8 cellular contexts compared by ENCODE assay signal in genomic region chr9:113548221-113549041, GRCh38.
DNase-seq lines count a peak whose midpoint lies in the region; ATAC-seq and TF ChIP-seq lines count a peak whose summit lies in the region.

No MANE protein-coding gene starts in this region.

- H3K36me3 ChIP-seq in effector memory CD4-positive, alpha-beta T cell (ENCODE audit: control insufficient read depth, insufficient read depth, low read length): no peaks in the 10 kb centered on the region

- H3K4me1 ChIP-seq in effector memory CD4-positive, alpha-beta T cell (ENCODE audit: control insufficient read depth, insufficient read depth, low read length, poor library complexity, severe bottlenecking): peaks cover 15% of the 10 kb centered on the region

- H3K27me3 ChIP-seq in effector memory CD4-positive, alpha-beta T cell (replicated peaks; ENCODE audit: control insufficient read depth, insufficient read depth, low read length, poor library complexity, severe bottlenecking): no peaks in the 10 kb centered on the region

- H3K4me3 ChIP-seq in choroid plexus epithelial cell (ENCODE audit: low read depth, low read length): no peak overlapping the region
- no peak overlapping the region for H3K4me3 ChIP-seq in effector memory CD4-positive, alpha-beta T cell (ENCODE audit: insufficient read depth, low read depth, low read length, poor library complexity, severe bottlenecking)

- H3K36me3 Mint-ChIP-seq in stimulated activated memory B cell treated with anti-CD40 and anti-IgM and Interleukin-4, amounts not matched to agents 10 μg/mL and 1 μg/mL and 100 μg/mL, for 72 hours: no peaks in the 10 kb centered on the region

- peak; percentile 34 for ATAC-seq in stimulated activated memory B cell treated with anti-CD40 and anti-IgM and Interleukin-4, amounts not matched to agents 10 μg/mL and 1 μg/mL and 100 μg/mL, for 72 hours
- no peak for ATAC-seq in GM18517 (IDR thresholded peaks at IDR 0.05; ENCODE audit: unreplicated experiment)

- no peaks in the 10 kb centered on the region for H3K27me3 Mint-ChIP-seq in stimulated activated memory B cell treated with anti-CD40 and anti-IgM and Interleukin-4, amounts not matched to agents 10 μg/mL and 1 μg/mL and 100 μg/mL, for 72 hours

- H3K9me3 ChIP-seq in effector memory CD4-positive, alpha-beta T cell (ENCODE audit: control insufficient read depth, low read length): no peaks in the 10 kb centered on the region

- no peak for TF ChIP-seq CTCF in choroid plexus epithelial cell (conservative IDR thresholded peaks at IDR 0.05; ENCODE audit: low read depth, low read length)

- H3K9me3 Mint-ChIP-seq in stimulated activated memory B cell treated with anti-CD40 and anti-IgM and Interleukin-4, amounts not matched to agents 10 μg/mL and 1 μg/mL and 100 μg/mL, for 72 hours: no peaks in the 10 kb centered on the region

- peak; percentile 30 for DNase-seq in GDM1 (lab: John Stamatoyannopoulos, UW)
- peak; percentile 77 for DNase-seq in RPMI8226
- DNase-seq in choroid plexus epithelial cell (ENCODE audit: low read depth): peak; percentile 82
- DNase-seq in lung microvascular endothelial cell (ENCODE audit: low read depth in 2 of 2): peak; percentile 64 to 89
- no peak for DNase-seq in effector memory CD4-positive, alpha-beta T cell
- no peak for DNase-seq in activated CD4-positive, CD25-positive, alpha-beta regulatory T cell treated with anti-CD3 and anti-CD28 coated beads, Interleukin-2, amount 50 U/mL, for 72 hours

- no peak overlapping the region for H3K27ac Mint-ChIP-seq in stimulated activated memory B cell treated with anti-CD40 and anti-IgM and Interleukin-4, amounts not matched to agents 10 μg/mL and 1 μg/mL and 100 μg/mL, for 72 hours

- H3K27ac ChIP-seq in effector memory CD4-positive, alpha-beta T cell (ENCODE audit: insufficient read depth, low read length, poor library complexity, severe bottlenecking): no peak overlapping the region

- H3K4me3 Mint-ChIP-seq in stimulated activated memory B cell treated with anti-CD40 and anti-IgM and Interleukin-4, amounts not matched to agents 10 μg/mL and 1 μg/mL and 100 μg/mL, for 72 hours: no peak overlapping the region

- H3K4me1 Mint-ChIP-seq in stimulated activated memory B cell treated with anti-CD40 and anti-IgM and Interleukin-4, amounts not matched to agents 10 μg/mL and 1 μg/mL and 100 μg/mL, for 72 hours: peaks cover 13% of the 10 kb centered on the region

Comparison
In these comparisons a context has a peak if more than half of its experiments do, and no peak if none do; other contexts are left out.
1. DNase-seq: peak in GDM1 (single experiment), RPMI8226 (single experiment), choroid plexus epithelial cell (single experiment) and lung microvascular endothelial cell (2 of 2); none in effector memory CD4-positive, alpha-beta T cell (0 of 3) and activated CD4-positive, CD25-positive, alpha-beta regulatory T cell treated with anti-CD3 and anti-CD28 coated beads, Interleukin-2, amount 50 U/mL, for 72 hours (single experiment).